ENCODE assay signal across 14 cellular contexts in the genomic region with DNA sequence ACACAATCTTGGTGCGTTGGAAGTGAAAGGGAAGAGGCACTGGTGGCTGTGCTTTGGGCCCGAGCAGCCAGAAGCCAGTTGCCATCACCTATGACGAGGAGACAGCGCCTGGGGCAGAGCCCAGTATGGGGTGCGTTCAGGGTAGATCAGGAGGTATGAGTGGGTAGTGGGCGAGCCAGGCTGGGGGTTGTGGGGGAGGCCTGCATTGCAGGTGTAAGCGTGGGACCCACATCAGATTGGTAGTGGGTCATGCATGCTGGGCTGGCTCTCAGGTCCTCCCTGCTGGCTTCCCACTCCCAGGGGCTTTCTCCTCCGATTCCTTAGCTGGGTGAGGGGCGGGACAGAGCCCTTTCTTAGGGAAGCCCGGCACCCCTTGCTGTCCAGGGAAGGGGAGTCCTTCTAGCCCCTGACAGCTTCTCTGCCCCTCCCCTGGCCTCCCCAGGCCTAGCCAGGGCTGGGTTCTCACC. TPM values are rescaled to one million over a fixed set of nuclear protein-coding genes. Genes with fewer than 3 reads are reported as not detected.
DNase-seq lines count a peak whose midpoint lies in the region; ATAC-seq and TF ChIP-seq lines count a peak whose summit lies in the region.
"Had no signal": no experiment of that assay in that cellular context is flagged by ENCODE, and none has a peak within 500 bp of the region (broad histone marks: within the 10 kb centered on the region; RNA-seq: fewer than 3 reads in every experiment).

No MANE protein-coding gene starts in this region.

- H2AFZ ChIP-seq in Loucy (ENCODE audit: low read length) = no peak overlapping the region

- H3K4me3 Mint-ChIP-seq in immature natural killer cell = peak overlapping the region; percentile 90 to 98 (median 95)
- H3K4me3 Mint-ChIP-seq: HFFc6 had no signal

- ATAC-seq in HG03039 (IDR thresholded peaks at IDR 0.05; ENCODE audit: unreplicated experiment) = no peak

- peaks cover 26% of the 10 kb centered on the region; the same call in 1 of the 2 replicates for H3K79me2 ChIP-seq in Loucy (ENCODE audit: insufficient read depth, low read length)

- H3K36me3 Mint-ChIP-seq in immature natural killer cell = peaks cover 4 to 17% (median 4%) of the 10 kb centered on the region in 3 donors

- H3K4me1 ChIP-seq in Loucy (ENCODE audit: insufficient read depth, low read length, poor library complexity, severe bottlenecking) = peaks cover 7% of the 10 kb centered on the region
- H3K4me1 ChIP-seq: ascending aorta had no signal

- no peak for TF ChIP-seq CTCF in Loucy (conservative IDR thresholded peaks at IDR 0.05; ENCODE audit: low read length)

- intact Hi-C loops in posterior vena cava (cut with DNase I) = no loop called here
- intact Hi-C loops in head of caudate nucleus (cut with DNase I) = loop anchor here (5.0 kb wide), 1 partner anchor 48 kb away; no protein-coding TSS in a partner anchor

- H3K27me3 ChIP-seq in Loucy (ENCODE audit: insufficient read depth, low read length, poor library complexity, severe bottlenecking) = no peaks in the 10 kb centered on the region
- H3K27me3 ChIP-seq: ascending aorta had no signal

- H3K9me2 ChIP-seq in Loucy (replicated peaks; ENCODE audit: low read depth, low read length) = no peaks in the 10 kb centered on the region

- no peaks in the 10 kb centered on the region for H4K20me1 ChIP-seq in Loucy (ENCODE audit: insufficient read depth, low read length, poor library complexity, severe bottlenecking)

- H3K4me2 ChIP-seq in Loucy (ENCODE audit: low read depth, low read length, poor library complexity, severe bottlenecking) = peak overlapping the region; percentile 81

- no peaks in the 10 kb centered on the region for H3F3A ChIP-seq in Loucy (ENCODE audit: low read depth)

- peak overlapping the region; percentile 72 for H3K4me3 ChIP-seq in Loucy (ENCODE audit: low read length, poor library complexity, severe bottlenecking)
- H3K4me3 ChIP-seq: ascending aorta had no signal

- peak overlapping the region; percentile 80 for H3K9ac ChIP-seq in Loucy (ENCODE audit: low read depth, low read length, poor library complexity, severe bottlenecking)

- H3K9me3 Mint-ChIP-seq in immature natural killer cell = peaks cover 0 to 2% (median 0%) of the 10 kb centered on the region in 6 donors
- H3K9me3 Mint-ChIP-seq: HFFc6 had no signal

- H3K36me3 ChIP-seq in Loucy (ENCODE audit: insufficient read depth, low read length) = no peaks in the 10 kb centered on the region; the same call in 1 of the 2 replicates

- no peaks in the 10 kb centered on the region for H3K9me3 ChIP-seq in Loucy (ENCODE audit: insufficient read depth, low read depth, low read length)
- H3K9me3 ChIP-seq: ascending aorta had no signal

- peak overlapping the region; percentile 95 to 99 (median 98) for H3K27ac Mint-ChIP-seq in immature natural killer cell
- H3K27ac Mint-ChIP-seq: HFFc6 had no signal

- peaks cover 18 to 28% (median 28%) of the 10 kb centered on the region in 3 donors for H3K27me3 Mint-ChIP-seq in immature natural killer cell (ENCODE audit: low read depth in 3 of 3)

- peaks cover 62 to 67% of the 10 kb centered on the region in 2 donors for H3K4me1 Mint-ChIP-seq in immature natural killer cell

- peak; percentile 26 for DNase-seq in activated CD8-positive, alpha-beta memory T cell treated with anti-CD3 and anti-CD28 coated beads, Interleukin-2, amount 50 U/mL, for 4 hours
- DNase-seq in immature natural killer cell = peak in 1 of 3 donors; percentile 34
- peak; percentile 23 for DNase-seq in stimulated activated naive CD4-positive, alpha-beta T cell treated with Interleukin-2 at 50 U/mL for 16 hours (lab: John Stamatoyannopoulos, UW)
- DNase-seq in GDM1 (lab: John Stamatoyannopoulos, UW) = no peak
- no peak for DNase-seq in posterior vena cava (ENCODE audit: low spot score)
- no peak for DNase-seq in head of caudate nucleus
- DNase-seq: Calu3, HFFc6 had no signal

RNA-seq across cellular contexts. Expression of a gene that starts 0.4 kb away (rescaled TPM):
- 100 to 1,000 TPM; 151 to 240 (median 209) TPM for polyA plus RNA-seq in immature natural killer cell
- under 1 TPM; 0.42 to 0.67 TPM for total RNA-seq in posterior vena cava
- total RNA-seq: Calu3, LHCN-M2, mesenteric fat pad, RPMI7951 had no signal

RNA-seq across cellular contexts. Expression of a gene that starts 41.6 kb away (rescaled TPM):
- 1 to 10 TPM in 1 of 3 donors, under 1 TPM in 2; 0.50 to 2.8 (median 0.72) TPM for polyA plus RNA-seq in immature natural killer cell
- total RNA-seq in posterior vena cava = 1 to 10 TPM in 1 of 2 donors, under 1 TPM in 1; 0.52 to 1.2 TPM
- total RNA-seq: ascending aorta had no signal

RNA-seq across cellular contexts. Expression of a gene that starts 42.1 kb away (rescaled TPM):
- polyA plus RNA-seq in immature natural killer cell = not detected
- 1 to 10 TPM in 1 of 2 donors, under 1 TPM in 1; 0.81 to 1.2 TPM for total RNA-seq in posterior vena cava
- total RNA-seq: ascending aorta had no signal

RNA-seq across cellular contexts. Expression of a gene that starts 50.9 kb away (rescaled TPM):
- polyA plus RNA-seq in immature natural killer cell = under 1 TPM in 1 of 3 donors, not detected in 2; 0.08 TPM
- total RNA-seq in posterior vena cava = 10 to 100 TPM in 1 of 2 donors, 1 to 10 TPM in 1; 6.2 to 11.2 TPM

Comparison
In these comparisons a context has a peak if more than half of its experiments do, and no peak if none do; other contexts are left out.
1. DNase-seq: peak in activated CD8-positive, alpha-beta memory T cell treated with anti-CD3 and anti-CD28 coated beads, Interleukin-2, amount 50 U/mL, for 4 hours (single experiment) and stimulated activated naive CD4-positive, alpha-beta T cell treated with Interleukin-2 at 50 U/mL for 16 hours (single experiment); none in GDM1 (single experiment), posterior vena cava (single experiment) and head of caudate nucleus (0 of 42).